ENCODE assay signal across 23 cellular contexts in genomic region chr2:236619910-236620612, GRCh38.
"Had no signal": no experiment of that assay in that cellular context is flagged by ENCODE, and none has a peak within 500 bp of the region (broad histone marks: within the 10 kb centered on the region; RNA-seq: fewer than 3 reads in every experiment).

No MANE protein-coding gene starts in this region.

- ATAC-seq: left cardiac atrium, lower lobe of right lung had no signal

- DNase-seq: cortex of kidney; dorsolateral prefrontal cortex; effector CD8-positive, alpha-beta T cell; foreskin melanocyte; head of caudate nucleus; kidney; left cardiac atrium; left ventricle myocardium inferior; lower lobe of right lung; midbrain; nephron progenitor cell; ovary; sigmoid colon; stimulated activated CD4-positive, alpha-beta T cell treated with anti-CD3 and anti-CD28 coated beads, Interleukin-2, amount 100 ng/mL, for 24 hours; stimulated activated CD4-positive, alpha-beta T cell treated with anti-CD3 and anti-CD28 coated beads, Interleukin-4, amount 100 ng/mL, for 4 hours; stomach; substantia nigra; transverse colon had no signal

- H3K9me3 ChIP-seq: left ventricle myocardium inferior, lower lobe of right lung, ovary, right atrium auricular region, sigmoid colon, stomach, thoracic aorta, transverse colon had no signal

- H3K4me3 ChIP-seq: dorsolateral prefrontal cortex, hepatocyte, left ventricle myocardium inferior, lower lobe of right lung, ovary, right atrium auricular region, sigmoid colon, skin epidermis, stomach, thoracic aorta, transverse colon had no signal

- H3K27ac ChIP-seq: dorsolateral prefrontal cortex, hepatocyte, left ventricle myocardium inferior, lower lobe of right lung, ovary, right atrium auricular region, sigmoid colon, skin epidermis, stomach, thoracic aorta, transverse colon had no signal

- H3K4me1 Mint-ChIP-seq: memory B cell had no signal

- H3K4me3 Mint-ChIP-seq: memory B cell, nephron progenitor cell had no signal

- H3K36me3 Mint-ChIP-seq: memory B cell had no signal

- H3K4me1 ChIP-seq: left ventricle myocardium inferior, lower lobe of right lung, right atrium auricular region, sigmoid colon, stomach, transverse colon had no signal

- H3K36me3 ChIP-seq: left ventricle myocardium inferior, lower lobe of right lung, ovary, right atrium auricular region, sigmoid colon, stomach, thoracic aorta, transverse colon had no signal

- H3K27ac Mint-ChIP-seq: memory B cell had no signal

- H3K9me3 Mint-ChIP-seq: memory B cell, nephron progenitor cell had no signal

- H3K27me3 ChIP-seq: dorsolateral prefrontal cortex, ovary, right atrium auricular region, sigmoid colon, transverse colon had no signal
